ENCODE assay signal across 1 cellular context in genomic region chr1:244732846-244733450, GRCh38.
TF ChIP-seq lines count a peak whose summit lies in the region.

No MANE protein-coding gene starts in this region.

TF ChIP-seq in GM23338, 12 proteins besides CTCF, POLR2A, EP300 and RAD21 (continued from another document):
- no peak for TF ChIP-seq STAT1 (IDR thresholded peaks at IDR 0.05; ENCODE audit: unreplicated experiment)
- TF ChIP-seq JUNB (IDR thresholded peaks at IDR 0.05; ENCODE audit: unreplicated experiment), result no peak
- TF ChIP-seq EZH2phosphoT487 (IDR thresholded peaks at IDR 0.05; ENCODE audit: unreplicated experiment), result no peak
- TF ChIP-seq NANOG (IDR thresholded peaks at IDR 0.05; ENCODE audit: borderline replicate concordance), result no peak
- no peak for TF ChIP-seq ZNF114 (CRISPR knock-in tag; IDR thresholded peaks at IDR 0.05)
- TF ChIP-seq REST (IDR thresholded peaks at IDR 0.05; ENCODE audit: unreplicated experiment), result no peak
- TF ChIP-seq CREB1 (CRISPR knock-in tag; IDR thresholded peaks at IDR 0.05; ENCODE audit: low read depth), result no peak
- TF ChIP-seq, protein P1, sequence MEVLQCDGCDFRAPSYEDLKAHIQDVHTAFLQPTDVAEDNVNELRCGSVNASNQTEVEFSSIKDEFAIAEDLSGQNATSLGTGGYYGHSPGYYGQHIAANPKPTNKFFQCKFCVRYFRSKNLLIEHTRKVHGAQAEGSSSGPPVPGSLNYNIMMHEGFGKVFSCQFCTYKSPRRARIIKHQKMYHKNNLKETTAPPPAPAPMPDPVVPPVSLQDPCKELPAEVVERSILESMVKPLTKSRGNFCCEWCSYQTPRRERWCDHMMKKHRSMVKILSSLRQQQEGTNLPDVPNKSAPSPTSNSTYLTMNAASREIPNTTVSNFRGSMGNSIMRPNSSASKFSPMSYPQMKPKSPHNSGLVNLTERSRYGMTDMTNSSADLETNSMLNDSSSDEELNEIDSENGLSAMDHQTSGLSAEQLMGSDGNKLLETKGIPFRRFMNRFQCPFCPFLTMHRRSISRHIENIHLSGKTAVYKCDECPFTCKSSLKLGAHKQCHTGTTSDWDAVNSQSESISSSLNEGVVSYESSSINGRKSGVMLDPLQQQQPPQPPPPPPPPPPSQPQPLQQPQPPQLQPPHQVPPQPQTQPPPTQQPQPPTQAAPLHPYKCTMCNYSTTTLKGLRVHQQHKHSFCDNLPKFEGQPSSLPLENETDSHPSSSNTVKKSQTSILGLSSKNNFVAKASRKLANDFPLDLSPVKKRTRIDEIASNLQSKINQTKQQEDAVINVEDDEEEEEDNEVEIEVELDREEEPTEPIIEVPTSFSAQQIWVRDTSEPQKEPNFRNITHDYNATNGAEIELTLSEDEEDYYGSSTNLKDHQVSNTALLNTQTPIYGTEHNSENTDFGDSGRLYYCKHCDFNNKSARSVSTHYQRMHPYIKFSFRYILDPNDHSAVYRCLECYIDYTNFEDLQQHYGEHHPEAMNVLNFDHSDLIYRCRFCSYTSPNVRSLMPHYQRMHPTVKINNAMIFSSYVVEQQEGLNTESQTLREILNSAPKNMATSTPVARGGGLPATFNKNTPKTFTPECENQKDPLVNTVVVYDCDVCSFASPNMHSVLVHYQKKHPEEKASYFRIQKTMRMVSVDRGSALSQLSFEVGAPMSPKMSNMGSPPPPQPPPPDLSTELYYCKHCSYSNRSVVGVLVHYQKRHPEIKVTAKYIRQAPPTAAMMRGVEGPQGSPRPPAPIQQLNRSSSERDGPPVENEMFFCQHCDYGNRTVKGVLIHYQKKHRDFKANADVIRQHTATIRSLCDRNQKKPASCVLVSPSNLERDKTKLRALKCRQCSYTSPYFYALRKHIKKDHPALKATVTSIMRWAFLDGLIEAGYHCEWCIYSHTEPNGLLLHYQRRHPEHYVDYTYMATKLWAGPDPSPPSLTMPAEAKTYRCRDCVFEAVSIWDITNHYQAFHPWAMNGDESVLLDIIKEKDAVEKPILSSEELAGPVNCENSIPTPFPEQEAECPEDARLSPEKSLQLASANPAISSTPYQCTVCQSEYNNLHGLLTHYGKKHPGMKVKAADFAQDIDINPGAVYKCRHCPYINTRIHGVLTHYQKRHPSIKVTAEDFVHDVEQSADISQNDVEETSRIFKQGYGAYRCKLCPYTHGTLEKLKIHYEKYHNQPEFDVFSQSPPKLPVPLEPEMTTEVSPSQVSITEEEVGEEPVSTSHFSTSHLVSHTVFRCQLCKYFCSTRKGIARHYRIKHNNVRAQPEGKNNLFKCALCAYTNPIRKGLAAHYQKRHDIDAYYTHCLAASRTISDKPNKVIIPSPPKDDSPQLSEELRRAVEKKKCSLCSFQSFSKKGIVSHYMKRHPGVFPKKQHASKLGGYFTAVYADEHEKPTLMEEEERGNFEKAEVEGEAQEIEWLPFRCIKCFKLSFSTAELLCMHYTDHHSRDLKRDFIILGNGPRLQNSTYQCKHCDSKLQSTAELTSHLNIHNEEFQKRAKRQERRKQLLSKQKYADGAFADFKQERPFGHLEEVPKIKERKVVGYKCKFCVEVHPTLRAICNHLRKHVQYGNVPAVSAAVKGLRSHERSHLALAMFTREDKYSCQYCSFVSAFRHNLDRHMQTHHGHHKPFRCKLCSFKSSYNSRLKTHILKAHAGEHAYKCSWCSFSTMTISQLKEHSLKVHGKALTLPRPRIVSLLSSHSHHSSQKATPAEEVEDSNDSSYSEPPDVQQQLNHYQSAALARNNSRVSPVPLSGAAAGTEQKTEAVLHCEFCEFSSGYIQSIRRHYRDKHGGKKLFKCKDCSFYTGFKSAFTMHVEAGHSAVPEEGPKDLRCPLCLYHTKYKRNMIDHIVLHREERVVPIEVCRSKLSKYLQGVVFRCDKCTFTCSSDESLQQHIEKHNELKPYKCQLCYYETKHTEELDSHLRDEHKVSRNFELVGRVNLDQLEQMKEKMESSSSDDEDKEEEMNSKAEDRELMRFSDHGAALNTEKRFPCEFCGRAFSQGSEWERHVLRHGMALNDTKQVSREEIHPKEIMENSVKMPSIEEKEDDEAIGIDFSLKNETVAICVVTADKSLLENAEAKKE (CRISPR knock-in tag; IDR thresholded peaks at IDR 0.05), result no peak
